ENCODE assay signal across 1 cellular context in the genomic region with DNA sequence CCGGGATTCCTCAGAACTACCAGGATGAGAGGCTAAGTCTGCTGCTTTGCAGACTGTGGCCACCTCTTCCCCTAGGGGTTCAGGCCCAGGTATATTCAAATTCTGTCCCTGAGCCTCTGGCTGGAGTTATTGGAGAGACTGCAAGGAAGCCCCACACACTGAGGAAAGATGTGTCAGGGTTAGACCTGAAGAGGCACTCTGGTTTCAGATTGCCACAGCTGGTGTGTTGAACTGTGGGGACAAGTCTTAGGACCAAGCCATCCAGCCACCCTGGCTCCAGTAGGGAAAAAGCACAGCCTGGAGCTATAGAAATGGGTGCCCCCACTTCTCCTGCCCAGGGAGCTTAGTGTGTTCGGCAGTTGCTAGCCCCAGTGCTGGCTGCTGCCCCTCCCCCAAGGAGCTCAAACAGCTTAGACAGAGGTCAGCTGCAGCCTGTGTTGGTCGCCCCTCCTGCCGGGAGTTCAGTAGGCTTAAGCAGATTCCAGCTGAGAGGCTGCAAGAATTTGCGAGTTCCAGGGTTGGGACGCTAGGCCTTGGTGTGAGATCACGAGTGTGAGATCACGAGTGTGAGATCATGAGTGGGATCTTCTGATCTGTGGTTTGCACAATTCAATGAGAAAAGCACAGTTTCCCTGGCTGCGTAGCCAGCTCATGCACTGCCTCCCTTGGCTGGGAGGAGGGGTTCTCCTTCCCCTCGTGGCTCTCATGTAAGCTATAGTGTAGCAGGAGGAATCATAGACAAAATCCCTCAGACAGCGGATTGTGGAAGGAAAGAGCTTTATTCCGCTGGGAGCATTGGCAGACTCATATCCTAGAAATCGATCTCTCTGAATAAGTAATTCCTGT.
TF ChIP-seq lines count a peak whose summit lies in the region.

No MANE protein-coding gene starts in this region.

TF ChIP-seq in WTC11, 78 proteins besides CTCF, POLR2A, EP300 and RAD21 (continued from another document):
- TF ChIP-seq, protein P1, sequence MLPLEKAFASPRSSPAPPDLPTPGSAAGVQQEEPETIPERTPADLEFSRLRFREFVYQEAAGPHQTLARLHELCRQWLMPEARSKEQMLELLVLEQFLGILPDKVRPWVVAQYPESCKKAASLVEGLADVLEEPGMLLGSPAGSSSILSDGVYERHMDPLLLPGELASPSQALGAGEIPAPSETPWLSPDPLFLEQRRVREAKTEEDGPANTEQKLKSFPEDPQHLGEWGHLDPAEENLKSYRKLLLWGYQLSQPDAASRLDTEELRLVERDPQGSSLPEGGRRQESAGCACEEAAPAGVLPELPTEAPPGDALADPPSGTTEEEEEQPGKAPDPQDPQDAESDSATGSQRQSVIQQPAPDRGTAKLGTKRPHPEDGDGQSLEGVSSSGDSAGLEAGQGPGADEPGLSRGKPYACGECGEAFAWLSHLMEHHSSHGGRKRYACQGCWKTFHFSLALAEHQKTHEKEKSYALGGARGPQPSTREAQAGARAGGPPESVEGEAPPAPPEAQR (CRISPR knock-in tag; IDR thresholded peaks at IDR 0.05), result no peak
- TF ChIP-seq, protein P2, sequence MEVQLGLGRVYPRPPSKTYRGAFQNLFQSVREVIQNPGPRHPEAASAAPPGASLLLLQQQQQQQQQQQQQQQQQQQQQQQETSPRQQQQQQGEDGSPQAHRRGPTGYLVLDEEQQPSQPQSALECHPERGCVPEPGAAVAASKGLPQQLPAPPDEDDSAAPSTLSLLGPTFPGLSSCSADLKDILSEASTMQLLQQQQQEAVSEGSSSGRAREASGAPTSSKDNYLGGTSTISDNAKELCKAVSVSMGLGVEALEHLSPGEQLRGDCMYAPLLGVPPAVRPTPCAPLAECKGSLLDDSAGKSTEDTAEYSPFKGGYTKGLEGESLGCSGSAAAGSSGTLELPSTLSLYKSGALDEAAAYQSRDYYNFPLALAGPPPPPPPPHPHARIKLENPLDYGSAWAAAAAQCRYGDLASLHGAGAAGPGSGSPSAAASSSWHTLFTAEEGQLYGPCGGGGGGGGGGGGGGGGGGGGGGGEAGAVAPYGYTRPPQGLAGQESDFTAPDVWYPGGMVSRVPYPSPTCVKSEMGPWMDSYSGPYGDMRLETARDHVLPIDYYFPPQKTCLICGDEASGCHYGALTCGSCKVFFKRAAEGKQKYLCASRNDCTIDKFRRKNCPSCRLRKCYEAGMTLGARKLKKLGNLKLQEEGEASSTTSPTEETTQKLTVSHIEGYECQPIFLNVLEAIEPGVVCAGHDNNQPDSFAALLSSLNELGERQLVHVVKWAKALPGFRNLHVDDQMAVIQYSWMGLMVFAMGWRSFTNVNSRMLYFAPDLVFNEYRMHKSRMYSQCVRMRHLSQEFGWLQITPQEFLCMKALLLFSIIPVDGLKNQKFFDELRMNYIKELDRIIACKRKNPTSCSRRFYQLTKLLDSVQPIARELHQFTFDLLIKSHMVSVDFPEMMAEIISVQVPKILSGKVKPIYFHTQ (CRISPR knock-in tag; IDR thresholded peaks at IDR 0.05), result no peak
- no peak for TF ChIP-seq PRRX2 (CRISPR knock-in tag; IDR thresholded peaks at IDR 0.05)
- TF ChIP-seq TP53 (CRISPR knock-in tag; IDR thresholded peaks at IDR 0.05), result no peak
- TF ChIP-seq, protein P3, sequence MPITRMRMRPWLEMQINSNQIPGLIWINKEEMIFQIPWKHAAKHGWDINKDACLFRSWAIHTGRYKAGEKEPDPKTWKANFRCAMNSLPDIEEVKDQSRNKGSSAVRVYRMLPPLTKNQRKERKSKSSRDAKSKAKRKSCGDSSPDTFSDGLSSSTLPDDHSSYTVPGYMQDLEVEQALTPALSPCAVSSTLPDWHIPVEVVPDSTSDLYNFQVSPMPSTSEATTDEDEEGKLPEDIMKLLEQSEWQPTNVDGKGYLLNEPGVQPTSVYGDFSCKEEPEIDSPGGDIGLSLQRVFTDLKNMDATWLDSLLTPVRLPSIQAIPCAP (CRISPR knock-in tag; IDR thresholded peaks at IDR 0.05), result no peak
- TF ChIP-seq, protein P4, sequence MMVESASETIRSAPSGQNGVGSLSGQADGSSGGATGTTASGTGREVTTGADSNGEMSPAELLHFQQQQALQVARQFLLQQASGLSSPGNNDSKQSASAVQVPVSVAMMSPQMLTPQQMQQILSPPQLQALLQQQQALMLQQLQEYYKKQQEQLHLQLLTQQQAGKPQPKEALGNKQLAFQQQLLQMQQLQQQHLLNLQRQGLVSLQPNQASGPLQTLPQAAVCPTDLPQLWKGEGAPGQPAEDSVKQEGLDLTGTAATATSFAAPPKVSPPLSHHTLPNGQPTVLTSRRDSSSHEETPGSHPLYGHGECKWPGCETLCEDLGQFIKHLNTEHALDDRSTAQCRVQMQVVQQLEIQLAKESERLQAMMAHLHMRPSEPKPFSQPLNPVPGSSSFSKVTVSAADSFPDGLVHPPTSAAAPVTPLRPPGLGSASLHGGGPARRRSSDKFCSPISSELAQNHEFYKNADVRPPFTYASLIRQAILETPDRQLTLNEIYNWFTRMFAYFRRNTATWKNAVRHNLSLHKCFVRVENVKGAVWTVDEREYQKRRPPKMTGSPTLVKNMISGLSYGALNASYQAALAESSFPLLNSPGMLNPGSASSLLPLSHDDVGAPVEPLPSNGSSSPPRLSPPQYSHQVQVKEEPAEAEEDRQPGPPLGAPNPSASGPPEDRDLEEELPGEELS (CRISPR knock-in tag; IDR thresholded peaks at IDR 0.05), result no peak
- TF ChIP-seq, protein P5, sequence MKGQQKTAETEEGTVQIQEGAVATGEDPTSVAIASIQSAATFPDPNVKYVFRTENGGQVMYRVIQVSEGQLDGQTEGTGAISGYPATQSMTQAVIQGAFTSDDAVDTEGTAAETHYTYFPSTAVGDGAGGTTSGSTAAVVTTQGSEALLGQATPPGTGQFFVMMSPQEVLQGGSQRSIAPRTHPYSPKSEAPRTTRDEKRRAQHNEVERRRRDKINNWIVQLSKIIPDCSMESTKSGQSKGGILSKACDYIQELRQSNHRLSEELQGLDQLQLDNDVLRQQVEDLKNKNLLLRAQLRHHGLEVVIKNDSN (CRISPR knock-in tag; IDR thresholded peaks at IDR 0.05), result no peak
- TF ChIP-seq, protein P6, sequence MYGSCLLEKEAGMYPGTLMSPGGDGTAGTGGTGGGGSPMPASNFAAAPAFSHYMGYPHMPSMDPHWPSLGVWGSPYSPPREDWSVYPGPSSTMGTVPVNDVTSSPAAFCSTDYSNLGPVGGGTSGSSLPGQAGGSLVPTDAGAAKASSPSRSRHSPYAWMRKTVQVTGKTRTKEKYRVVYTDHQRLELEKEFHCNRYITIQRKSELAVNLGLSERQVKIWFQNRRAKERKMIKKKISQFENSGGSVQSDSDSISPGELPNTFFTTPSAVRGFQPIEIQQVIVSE (CRISPR knock-in tag; IDR thresholded peaks at IDR 0.05; ENCODE audit: borderline replicate concordance), result no peak
- TF ChIP-seq SP1 (CRISPR knock-in tag; conservative IDR thresholded peaks at IDR 0.05), result peak; percentile 52; the same call in 1 of the 2 replicates
- peak; percentile 26; the same call in 1 of the 2 replicates for TF ChIP-seq CREB1 (CRISPR knock-in tag; IDR thresholded peaks at IDR 0.05)
- no peak for TF ChIP-seq KAT7 (CRISPR knock-in tag; IDR thresholded peaks at IDR 0.05; ENCODE audit: borderline replicate concordance)
- no peak for TF ChIP-seq IRF2 (CRISPR knock-in tag; IDR thresholded peaks at IDR 0.05; ENCODE audit: borderline replicate concordance, low read depth)
- TF ChIP-seq, protein P7, sequence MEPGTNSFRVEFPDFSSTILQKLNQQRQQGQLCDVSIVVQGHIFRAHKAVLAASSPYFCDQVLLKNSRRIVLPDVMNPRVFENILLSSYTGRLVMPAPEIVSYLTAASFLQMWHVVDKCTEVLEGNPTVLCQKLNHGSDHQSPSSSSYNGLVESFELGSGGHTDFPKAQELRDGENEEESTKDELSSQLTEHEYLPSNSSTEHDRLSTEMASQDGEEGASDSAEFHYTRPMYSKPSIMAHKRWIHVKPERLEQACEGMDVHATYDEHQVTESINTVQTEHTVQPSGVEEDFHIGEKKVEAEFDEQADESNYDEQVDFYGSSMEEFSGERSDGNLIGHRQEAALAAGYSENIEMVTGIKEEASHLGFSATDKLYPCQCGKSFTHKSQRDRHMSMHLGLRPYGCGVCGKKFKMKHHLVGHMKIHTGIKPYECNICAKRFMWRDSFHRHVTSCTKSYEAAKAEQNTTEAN (CRISPR knock-in tag; IDR thresholded peaks at IDR 0.05), result peak; percentile 81
- no peak for TF ChIP-seq ZNF219 (CRISPR knock-in tag; IDR thresholded peaks at IDR 0.05; ENCODE audit: borderline replicate concordance)
- TF ChIP-seq, protein P8, sequence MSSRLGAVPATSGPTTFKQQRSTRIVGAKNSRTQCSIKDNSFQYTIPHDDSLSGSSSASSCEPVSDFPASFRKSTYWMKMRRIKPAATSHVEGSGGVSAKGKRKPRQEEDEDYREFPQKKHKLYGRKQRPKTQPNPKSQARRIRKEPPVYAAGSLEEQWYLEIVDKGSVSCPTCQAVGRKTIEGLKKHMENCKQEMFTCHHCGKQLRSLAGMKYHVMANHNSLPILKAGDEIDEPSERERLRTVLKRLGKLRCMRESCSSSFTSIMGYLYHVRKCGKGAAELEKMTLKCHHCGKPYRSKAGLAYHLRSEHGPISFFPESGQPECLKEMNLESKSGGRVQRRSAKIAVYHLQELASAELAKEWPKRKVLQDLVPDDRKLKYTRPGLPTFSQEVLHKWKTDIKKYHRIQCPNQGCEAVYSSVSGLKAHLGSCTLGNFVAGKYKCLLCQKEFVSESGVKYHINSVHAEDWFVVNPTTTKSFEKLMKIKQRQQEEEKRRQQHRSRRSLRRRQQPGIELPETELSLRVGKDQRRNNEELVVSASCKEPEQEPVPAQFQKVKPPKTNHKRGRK (CRISPR knock-in tag; IDR thresholded peaks at IDR 0.05; ENCODE audit: borderline replicate concordance), result no peak
- TF ChIP-seq ZNF416 (CRISPR knock-in tag; IDR thresholded peaks at IDR 0.05), result 0 out of 2 replicates have a peak, but pooled peaks have one; percentile 54
- TF ChIP-seq, protein P9, sequence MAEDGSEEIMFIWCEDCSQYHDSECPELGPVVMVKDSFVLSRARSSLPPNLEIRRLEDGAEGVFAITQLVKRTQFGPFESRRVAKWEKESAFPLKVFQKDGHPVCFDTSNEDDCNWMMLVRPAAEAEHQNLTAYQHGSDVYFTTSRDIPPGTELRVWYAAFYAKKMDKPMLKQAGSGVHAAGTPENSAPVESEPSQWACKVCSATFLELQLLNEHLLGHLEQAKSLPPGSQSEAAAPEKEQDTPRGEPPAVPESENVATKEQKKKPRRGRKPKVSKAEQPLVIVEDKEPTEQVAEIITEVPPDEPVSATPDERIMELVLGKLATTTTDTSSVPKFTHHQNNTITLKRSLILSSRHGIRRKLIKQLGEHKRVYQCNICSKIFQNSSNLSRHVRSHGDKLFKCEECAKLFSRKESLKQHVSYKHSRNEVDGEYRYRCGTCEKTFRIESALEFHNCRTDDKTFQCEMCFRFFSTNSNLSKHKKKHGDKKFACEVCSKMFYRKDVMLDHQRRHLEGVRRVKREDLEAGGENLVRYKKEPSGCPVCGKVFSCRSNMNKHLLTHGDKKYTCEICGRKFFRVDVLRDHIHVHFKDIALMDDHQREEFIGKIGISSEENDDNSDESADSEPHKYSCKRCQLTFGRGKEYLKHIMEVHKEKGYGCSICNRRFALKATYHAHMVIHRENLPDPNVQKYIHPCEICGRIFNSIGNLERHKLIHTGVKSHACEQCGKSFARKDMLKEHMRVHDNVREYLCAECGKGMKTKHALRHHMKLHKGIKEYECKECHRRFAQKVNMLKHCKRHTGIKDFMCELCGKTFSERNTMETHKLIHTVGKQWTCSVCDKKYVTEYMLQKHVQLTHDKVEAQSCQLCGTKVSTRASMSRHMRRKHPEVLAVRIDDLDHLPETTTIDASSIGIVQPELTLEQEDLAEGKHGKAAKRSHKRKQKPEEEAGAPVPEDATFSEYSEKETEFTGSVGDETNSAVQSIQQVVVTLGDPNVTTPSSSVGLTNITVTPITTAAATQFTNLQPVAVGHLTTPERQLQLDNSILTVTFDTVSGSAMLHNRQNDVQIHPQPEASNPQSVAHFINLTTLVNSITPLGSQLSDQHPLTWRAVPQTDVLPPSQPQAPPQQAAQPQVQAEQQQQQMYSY (CRISPR knock-in tag; IDR thresholded peaks at IDR 0.05), result no peak
- peak; percentile 71 for TF ChIP-seq ZNF423 (CRISPR knock-in tag; IDR thresholded peaks at IDR 0.05)
- TF ChIP-seq FOXP1 (CRISPR knock-in tag; IDR thresholded peaks at IDR 0.05; ENCODE audit: borderline replicate concordance), result no peak
